In genomic region chr21:38994014-38994413, GRCh38 we compare ENCODE assay signal across 16 cellular contexts.
DNase-seq lines count a peak whose midpoint lies in the region; ATAC-seq and TF ChIP-seq lines count a peak whose summit lies in the region.
"Had no signal": no experiment of that assay in that cellular context is flagged by ENCODE, and none has a peak within 500 bp of the region (broad histone marks: within the 10 kb centered on the region; RNA-seq: fewer than 3 reads in every experiment).

No MANE protein-coding gene starts in this region.

- no peaks in the 10 kb centered on the region for H3K9me3 ChIP-seq in left ventricle myocardium inferior (replicated peaks)
- H3K9me3 ChIP-seq in fibroblast of lung (ENCODE audit: control insufficient read depth, insufficient read depth, low read depth, low read length): no peaks in the 10 kb centered on the region
- H3K9me3 ChIP-seq in parathyroid adenoma (ENCODE audit: control insufficient read depth, low read length): no peaks in the 10 kb centered on the region
- H3K9me3 ChIP-seq: Caco-2, colonic mucosa had no signal

- H3K4me2 ChIP-seq in fibroblast of lung (ENCODE audit: extremely low read depth, insufficient read depth, low read length) (peak overlapping the region; percentile 46), parathyroid adenoma (ENCODE audit: low read length) (no peak overlapping the region)

- TF ChIP-seq CTCF in left ventricle myocardium inferior (IDR thresholded peaks at IDR 0.05; ENCODE audit: borderline replicate concordance) (no peak), fibroblast of lung (conservative IDR thresholded peaks at IDR 0.05 in 1 of 2, IDR thresholded peaks at IDR 0.05 in 1 of 2; ENCODE audit: low read depth in 1 of 2, low read length in 2 of 2) (no peak), parathyroid adenoma (IDR thresholded peaks at IDR 0.05) (no peak)

- DNase-seq in left ventricle myocardium inferior: no peak
- no peak for DNase-seq in left cardiac atrium
- no peak for DNase-seq in fibroblast of lung (ENCODE audit: low read depth in 2 of 2)
- DNase-seq in NCI-H1694 treated with DMSO at 0.1 percent for 48 hours (lab: John Stamatoyannopoulos, UW): no peak
- no peak for DNase-seq in stimulated activated CD4-positive, alpha-beta T cell treated with anti-CD3 and anti-CD28 coated beads, Interleukin-1b, Interleukin-23, amount 100 ng/mL, for 48 hours
- no peak for DNase-seq in activated CD4-positive, CD25-positive, alpha-beta regulatory T cell (lab: John Stamatoyannopoulos, UW)
- DNase-seq: activated T-cell treated with anti-CD3 and anti-CD28 coated beads, Interleukin-2, amount 50 U/mL, for 48 hours; Caco-2; GF-D8; MM.1S; NCI-H774; SHP77 treated with DMSO at 0.1 percent for 48 hours; stimulated activated CD4-positive, alpha-beta T cell treated with anti-CD3 and anti-CD28 coated beads, Interleukin-2, amount 100 ng/mL, for 48 hours had no signal

- WGBS in urinary bladder: 83% methylated on average over 11 of the region's 11 CpGs

- H3K27ac ChIP-seq in left ventricle myocardium inferior (replicated peaks) (peak overlapping the region; percentile 88), fibroblast of lung (ENCODE audit: insufficient read depth, low read length) (peak overlapping the region; percentile 22), parathyroid adenoma (peak overlapping the region; percentile 46), urinary bladder (ENCODE audit: low read depth) (peak overlapping the region; percentile 92)

- no peak overlapping the region for H3K4me3 ChIP-seq in left ventricle myocardium inferior
- no peak overlapping the region for H3K4me3 ChIP-seq in fibroblast of lung (replicated peaks in 1 of 4; ENCODE audit: control extremely low read depth in 1 of 4, insufficient read depth in 1 of 4, low read depth in 3 of 4, low read length in 4 of 4)
- H3K4me3 ChIP-seq in parathyroid adenoma (ENCODE audit: low read depth, low read length): no peak overlapping the region
- no peak overlapping the region for H3K4me3 ChIP-seq in urinary bladder (ENCODE audit: low read depth, low read length)
- H3K4me3 ChIP-seq: colonic mucosa had no signal

- H3K36me3 ChIP-seq in left ventricle myocardium inferior (no peaks in the 10 kb centered on the region), fibroblast of lung (ENCODE audit: control insufficient read depth, insufficient read depth, low read length) (no peaks in the 10 kb centered on the region), parathyroid adenoma (ENCODE audit: control insufficient read depth, insufficient read depth, low read length) (no peaks in the 10 kb centered on the region), urinary bladder (ENCODE audit: insufficient read depth) (no peaks in the 10 kb centered on the region)
- H3K36me3 ChIP-seq: colonic mucosa had no signal

- ATAC-seq in left cardiac atrium: no peak

- no peak overlapping the region for H2AFZ ChIP-seq in fibroblast of lung (ENCODE audit: low read length)
- H2AFZ ChIP-seq in parathyroid adenoma: no peak overlapping the region

- H3K9ac ChIP-seq in fibroblast of lung (ENCODE audit: insufficient read depth, low read length) (no peak overlapping the region), parathyroid adenoma (no peak overlapping the region)

- H3K79me2 ChIP-seq in fibroblast of lung (ENCODE audit: control insufficient read depth, insufficient read depth, low read length) (no peaks in the 10 kb centered on the region), parathyroid adenoma (no peaks in the 10 kb centered on the region)

- H4K20me1 ChIP-seq in fibroblast of lung (ENCODE audit: control insufficient read depth, extremely low read depth, insufficient read depth, low read length): no peaks in the 10 kb centered on the region

- H3K27me3 ChIP-seq in left ventricle myocardium inferior (ENCODE audit: low read depth): no peaks in the 10 kb centered on the region
- H3K27me3 ChIP-seq in fibroblast of lung (ENCODE audit: control insufficient read depth, insufficient read depth, low read length): no peaks in the 10 kb centered on the region
- no peaks in the 10 kb centered on the region for H3K27me3 ChIP-seq in parathyroid adenoma (ENCODE audit: control insufficient read depth, insufficient read depth, low read length)
- H3K27me3 ChIP-seq: colonic mucosa had no signal

- peaks cover 90% of the 10 kb centered on the region for H3K4me1 ChIP-seq in left ventricle myocardium inferior
- H3K4me1 ChIP-seq in fibroblast of lung (ENCODE audit: control insufficient read depth, extremely low read depth, insufficient read depth, low read length): peaks cover 28% of the 10 kb centered on the region
- H3K4me1 ChIP-seq in parathyroid adenoma: peaks cover 32% of the 10 kb centered on the region
- peaks cover 4% of the 10 kb centered on the region for H3K4me1 ChIP-seq in urinary bladder (ENCODE audit: insufficient read depth)
- H3K4me1 ChIP-seq: Caco-2 had no signal

- intact Hi-C loops in left ventricle myocardium inferior (cut with micrococcal nuclease) (no loop called here), left cardiac atrium (cut with DNase I) (no loop called here)

Comparison
In these comparisons a context has a peak if more than half of its experiments do, and no peak if none do; other contexts are left out.
1. H3K27ac ChIP-seq: peak in every context shown above with its lines; median percentile 92 in urinary bladder; 88 in left ventricle myocardium inferior; 46 in parathyroid adenoma; 22 in fibroblast of lung.